In genomic region chr14:41749425-41749824, GRCh38 we compare ENCODE assay signal across 8 cellular contexts.
DNase-seq lines count a peak whose midpoint lies in the region; ATAC-seq, FAIRE-seq and TF ChIP-seq lines count a peak whose summit lies in the region.

No MANE protein-coding gene starts in this region.

- H4K20me1 ChIP-seq in endothelial cell of umbilical vein (replicated peaks; ENCODE audit: control insufficient read depth, extremely low read depth, insufficient read depth, low read length) (no peaks in the 10 kb centered on the region), smooth muscle cell (ENCODE audit: low read depth) (no peaks in the 10 kb centered on the region)

- H3K9me3 ChIP-seq in endothelial cell of umbilical vein (replicated peaks; ENCODE audit: control insufficient read depth, insufficient read depth, low read length) (no peaks in the 10 kb centered on the region), tibial nerve (no peaks in the 10 kb centered on the region), smooth muscle cell (replicated peaks; ENCODE audit: low read depth) (no peaks in the 10 kb centered on the region)

- no peak for TF ChIP-seq CTCF in HFFc6 (IDR thresholded peaks at IDR 0.05)
- TF ChIP-seq CTCF in endothelial cell of umbilical vein (IDR thresholded peaks at IDR 0.05; ENCODE audit: extremely low read depth in 1 of 2, insufficient read depth in 1 of 2, low read depth in 1 of 2, low read length in 2 of 2): no peak
- TF ChIP-seq CTCF in tibial nerve (IDR thresholded peaks at IDR 0.05): no peak
- no peak for TF ChIP-seq CTCF in smooth muscle cell (IDR thresholded peaks at IDR 0.05; ENCODE audit: borderline replicate concordance, insufficient read depth, poor library complexity, severe bottlenecking)

- no peaks in the 10 kb centered on the region for H3K4me1 Mint-ChIP-seq in HFFc6 (ENCODE audit: low read depth)

- H3K79me2 ChIP-seq in endothelial cell of umbilical vein (ENCODE audit: control insufficient read depth, insufficient read depth, low read length) (no peaks in the 10 kb centered on the region), smooth muscle cell (ENCODE audit: low read depth) (peaks cover 12% of the 10 kb centered on the region)

- no peak overlapping the region for H3K9ac ChIP-seq in endothelial cell of umbilical vein (replicated peaks; ENCODE audit: extremely low read depth, insufficient read depth, low read length)
- H3K9ac ChIP-seq in smooth muscle cell (ENCODE audit: low read depth): no peak overlapping the region

- H3K36me3 ChIP-seq in endothelial cell of umbilical vein (ENCODE audit: control insufficient read depth in 2 of 2, extremely low read depth in 1 of 2, insufficient read depth in 2 of 2, low read length in 2 of 2): no peaks in the 10 kb centered on the region
- no peaks in the 10 kb centered on the region for H3K36me3 ChIP-seq in tibial nerve
- H3K36me3 ChIP-seq in smooth muscle cell (ENCODE audit: low read depth): no peaks in the 10 kb centered on the region

- FAIRE-seq in endothelial cell of umbilical vein (lab: Jason Lieb, UNC): no peak

- H3K4me3 Mint-ChIP-seq in HFFc6: peak overlapping the region; percentile 20; the same call in 1 of the 2 replicates

- CTCF ChIA-PET in endothelial cell of umbilical vein (lab: Charles Lee): no interaction called here

- TF ChIP-seq POLR2A in GM18505 (IDR thresholded peaks at IDR 0.05; ENCODE audit: borderline replicate concordance, extremely low read depth, insufficient read depth, insufficient read length) (no peak), endothelial cell of umbilical vein (IDR thresholded peaks at IDR 0.05; ENCODE audit: low read depth, low read length) (no peak), tibial nerve (IDR thresholded peaks at IDR 0.05) (no peak)

- H3K9me1 ChIP-seq in endothelial cell of umbilical vein (replicated peaks; ENCODE audit: control insufficient read depth, extremely low read depth, insufficient read depth, low read length): no peaks in the 10 kb centered on the region

- H3K4me3 ChIP-seq in endothelial cell of umbilical vein (replicated peaks in 1 of 3; ENCODE audit: insufficient read depth in 1 of 3, low read depth in 1 of 3, low read length in 3 of 3) (peak overlapping the region in 1 of 3 experiments; percentile 17), tibial nerve (peak overlapping the region; percentile 2 to 48 (median 36)), smooth muscle cell (no peak overlapping the region)

- H3K36me3 Mint-ChIP-seq in HFFc6 (ENCODE audit: low read depth): no peaks in the 10 kb centered on the region

- H3K27ac Mint-ChIP-seq in HFFc6: no peak overlapping the region

- H3K27ac ChIP-seq in endothelial cell of umbilical vein (ENCODE audit: insufficient read depth, low read depth, low read length): no peak overlapping the region
- H3K27ac ChIP-seq in tibial nerve: peak overlapping the region in 2 of 4 donors; percentile 52 to 63
- no peak overlapping the region for H3K27ac ChIP-seq in smooth muscle cell (ENCODE audit: low read depth)

- peaks cover 12% of the 10 kb centered on the region for H3K9me3 Mint-ChIP-seq in HFFc6

- H2AFZ ChIP-seq in endothelial cell of umbilical vein (ENCODE audit: low read depth, low read length) (no peak overlapping the region), smooth muscle cell (ENCODE audit: low read depth) (no peak overlapping the region)

- peaks cover 4% of the 10 kb centered on the region for H3F3A ChIP-seq in smooth muscle cell (ENCODE audit: low read depth)

- peak overlapping the region; percentile 47 for H3K4me2 ChIP-seq in endothelial cell of umbilical vein (ENCODE audit: insufficient read depth, low read length)
- H3K4me2 ChIP-seq in smooth muscle cell: no peak overlapping the region

- WGBS in tibial nerve, 2 donors: 20 to 21% methylated on average over 5 of the region's 5 CpGs
- 96% methylated on average over 5 of the region's 5 CpGs for WGBS in smooth muscle cell (ENCODE audit: low lambda C conversion rate)

- no peaks in the 10 kb centered on the region for H3K27me3 Mint-ChIP-seq in HFFc6 (ENCODE audit: insufficient read depth)

- dilution Hi-C loops in endothelial cell of umbilical vein (cut with MboI; ENCODE audit: extremely low pct_ligation_motif_present, low sequenced_read_pairs): no loop called here

- intact Hi-C loops in endothelial cell of umbilical vein (cut with micrococcal nuclease): no loop called here

- ATAC-seq in GM18505 (IDR thresholded peaks at IDR 0.05; ENCODE audit: unreplicated experiment): peak; percentile 97

- no peak for TF ChIP-seq EP300 in tibial nerve (IDR thresholded peaks at IDR 0.05)

- POLR2A ChIA-PET in endothelial cell of umbilical vein (lab: Charles Lee): no interaction called here

- DNase-seq in HFFc6 (no peak), NCI-H2107 treated with DMSO at 0.1 percent for 48 hours (lab: John Stamatoyannopoulos, UW; ENCODE audit: unreplicated experiment) (peak; percentile 89), endothelial cell of umbilical vein (ENCODE audit: low read depth, low spot score) (no peak), tibial nerve (ENCODE audit: low spot score in 2 of 2) (no peak), midbrain (lab: John Stamatoyannopoulos, UW) (no peak), smooth muscle cell (lab: John Stamatoyannopoulos, UW; ENCODE audit: unreplicated experiment) (no peak)
- DNase-seq in stimulated activated CD8-positive, alpha-beta memory T cell treated with anti-CD3 and anti-CD28 coated beads, Interleukin-4, amount 100 ng/mL, for 48 hours: no peak

- BruUV-seq in endothelial cell of umbilical vein (replicated peaks; lab: Mats Ljungman, UMichigan): no TSS peak

- H3K4me1 ChIP-seq in endothelial cell of umbilical vein (ENCODE audit: control insufficient read depth, extremely low read depth, insufficient read depth, low read length) (no peaks in the 10 kb centered on the region), tibial nerve (peaks cover 0 to 14% (median 0%) of the 10 kb centered on the region in 4 donors), smooth muscle cell (ENCODE audit: low read depth) (no peaks in the 10 kb centered on the region)

- H3K27me3 ChIP-seq in endothelial cell of umbilical vein (ENCODE audit: control insufficient read depth in 2 of 2, insufficient read depth in 2 of 2, low read length in 2 of 2): no peaks in the 10 kb centered on the region
- no peaks in the 10 kb centered on the region for H3K27me3 ChIP-seq in tibial nerve
- no peaks in the 10 kb centered on the region for H3K27me3 ChIP-seq in smooth muscle cell (ENCODE audit: low read depth)

TF ChIP-seq in endothelial cell of umbilical vein, 7 proteins besides CTCF, POLR2A, EP300 and RAD21:
- TF ChIP-seq GATA2 (IDR thresholded peaks at IDR 0.05; ENCODE audit: insufficient read depth, insufficient read length, low read depth, low read length): no peak
- no peak for TF ChIP-seq POLR2AphosphoS5 (IDR thresholded peaks at IDR 0.05; ENCODE audit: insufficient read depth, low read depth, low read length)
- TF ChIP-seq JUN (IDR thresholded peaks at IDR 0.05; ENCODE audit: borderline replicate concordance, insufficient read depth, insufficient read length, low read depth): no peak
- TF ChIP-seq MYC (IDR thresholded peaks at IDR 0.05; ENCODE audit: low read depth, low read length): no peak
- TF ChIP-seq FOS (IDR thresholded peaks at IDR 0.05; ENCODE audit: borderline replicate concordance, insufficient read depth, low read length): no peak
- TF ChIP-seq, protein P1, sequence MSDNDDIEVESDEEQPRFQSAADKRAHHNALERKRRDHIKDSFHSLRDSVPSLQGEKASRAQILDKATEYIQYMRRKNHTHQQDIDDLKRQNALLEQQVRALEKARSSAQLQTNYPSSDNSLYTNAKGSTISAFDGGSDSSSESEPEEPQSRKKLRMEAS (IDR thresholded peaks at IDR 0.05; ENCODE audit: insufficient read depth, insufficient read length): no peak
TF ChIP-seq in endothelial cell of umbilical vein: peak in this region for 0.
